In genomic region chr13:61873717-61874116, GRCh38 we compare ENCODE assay signal across 23 cellular contexts.
"Had no signal": no experiment of that assay in that cellular context is flagged by ENCODE, and none has a peak within 500 bp of the region (broad histone marks: within the 10 kb centered on the region; RNA-seq: fewer than 3 reads in every experiment).

No MANE protein-coding gene starts in this region.

- H3K27me3 Mint-ChIP-seq: dendritic cell treated with granulocyte-macrophage colony-stimulating factor and Interleukin-4, amounts not matched to agents 40 ng/mL and 50 ng/mL, for 4 days; effector memory CD8-positive, alpha-beta T cell had no signal

- H3K4me3 ChIP-seq: colonic mucosa, coronary artery, dorsolateral prefrontal cortex, esophagus muscularis mucosa, esophagus squamous epithelium, gastrocnemius medialis, gastroesophageal sphincter, heart left ventricle, heart right ventricle had no signal

- H3K27ac ChIP-seq: colonic mucosa, coronary artery, dorsolateral prefrontal cortex, epithelial cell of prostate, esophagus muscularis mucosa, esophagus squamous epithelium, foreskin keratinocyte, gastrocnemius medialis, gastroesophageal sphincter, heart left ventricle, heart right ventricle had no signal

- H3K4me3 Mint-ChIP-seq: dendritic cell treated with granulocyte-macrophage colony-stimulating factor and Interleukin-4, amounts not matched to agents 40 ng/mL and 50 ng/mL, for 4 days; effector memory CD8-positive, alpha-beta T cell; endodermal cell had no signal

- DNase-seq: colonic mucosa; cortex of kidney; dermis blood vessel endothelial cell; dorsolateral prefrontal cortex; effector CD4-positive, alpha-beta T cell; effector CD8-positive, alpha-beta T cell; effector memory CD4-positive, alpha-beta T cell; effector memory CD8-positive, alpha-beta T cell; endodermal cell; esophagus squamous epithelium; foreskin fibroblast; foreskin keratinocyte; foreskin melanocyte; gastrocnemius medialis; glutamatergic neuron; head of caudate nucleus; heart left ventricle; heart right ventricle had no signal

- H3K27me3 ChIP-seq: colonic mucosa, esophagus muscularis mucosa, esophagus squamous epithelium, foreskin keratinocyte, gastrocnemius medialis, gastroesophageal sphincter, heart left ventricle, heart right ventricle had no signal

- H3K27ac Mint-ChIP-seq: dendritic cell treated with granulocyte-macrophage colony-stimulating factor and Interleukin-4, amounts not matched to agents 40 ng/mL and 50 ng/mL, for 4 days; effector memory CD8-positive, alpha-beta T cell; endodermal cell had no signal

- H3K4me1 ChIP-seq: colonic mucosa, esophagus muscularis mucosa, esophagus squamous epithelium, foreskin keratinocyte, gastrocnemius medialis, gastroesophageal sphincter, heart left ventricle, heart right ventricle had no signal

- H3K4me1 Mint-ChIP-seq: endodermal cell had no signal

- H3K36me3 ChIP-seq: colonic mucosa, esophagus muscularis mucosa, esophagus squamous epithelium, gastrocnemius medialis, gastroesophageal sphincter, heart left ventricle, heart right ventricle had no signal

- H3K9me3 ChIP-seq: colonic mucosa, gastrocnemius medialis had no signal
